Comparison of ENCODE assay signal across 14 cellular contexts in genomic region chr2:233399306-233400225, GRCh38. TPM values are rescaled to one million over a fixed set of nuclear protein-coding genes. Genes with fewer than 3 reads are reported as not detected.
DNase-seq lines count a peak whose midpoint lies in the region; ATAC-seq lines count a peak whose summit lies in the region.
"Had no signal": no experiment of that assay in that cellular context is flagged by ENCODE, and none has a peak within 500 bp of the region (broad histone marks: within the 10 kb centered on the region; RNA-seq: fewer than 3 reads in every experiment).

No MANE protein-coding gene starts in this region.

- DNase-seq in Kasumi-1 (lab: John Stamatoyannopoulos, UW) (peak; percentile 46 to 59), naive B cell (no peak), NCI-H446 treated with DMSO at 0.1 percent for 48 hours (lab: John Stamatoyannopoulos, UW) (no peak), NCI-H1694 (lab: John Stamatoyannopoulos, UW) (no peak), NCI-H1694 treated with DMSO at 0.1 percent for 48 hours (lab: John Stamatoyannopoulos, UW) (no peak)
- DNase-seq: activated CD4-positive, CD25-positive, alpha-beta regulatory T cell; colonic mucosa; mammary epithelial cell; MG63; small intestine had no signal

- no peaks in the 10 kb centered on the region for H3K27me3 ChIP-seq in BLaER1 treated with 17β-estradiol and CSF1 and Interleukin-3, amounts not matched to agents 10 nM and 100 nM
- H3K27me3 ChIP-seq: colonic mucosa, MG63 had no signal

- H3K27ac Mint-ChIP-seq in activated T-helper 17 cell treated with anti-CD3 and anti-CD28 coated beads, Interleukin-2, amount 50 U/mL, for 72 hours = peak overlapping the region; percentile 91
- H3K27ac Mint-ChIP-seq in naive B cell = peak overlapping the region; percentile 29 to 95 (median 91)

- H3K27ac ChIP-seq in BLaER1 treated with 17β-estradiol and CSF1 and Interleukin-3, amounts not matched to agents 10 nM and 100 nM = peak overlapping the region in 6 of 11 experiments; percentile 9 to 52 (median 25); a peak in 10 of 22 replicates
- H3K27ac ChIP-seq: C4-2B, colonic mucosa had no signal

- H3K9ac ChIP-seq in BLaER1 treated with 17β-estradiol and CSF1 and Interleukin-3, amounts not matched to agents 10 nM and 100 nM = peak overlapping the region in 4 of 11 experiments; percentile 1 to 31 (median 17); a peak in 7 of 22 replicates

- H3K4me3 ChIP-seq in BLaER1 treated with 17β-estradiol and CSF1 and Interleukin-3, amounts not matched to agents 10 nM and 100 nM = no peak overlapping the region
- H3K4me3 ChIP-seq: colonic mucosa, MG63 had no signal

- peak overlapping the region; percentile 43 to 74 (median 61) for H3K4me2 ChIP-seq in BLaER1 treated with 17β-estradiol and CSF1 and Interleukin-3, amounts not matched to agents 10 nM and 100 nM

- no peaks in the 10 kb centered on the region for H3K9me3 Mint-ChIP-seq in activated T-helper 17 cell treated with anti-CD3 and anti-CD28 coated beads, Interleukin-2, amount 50 U/mL, for 72 hours
- peaks cover 0 to 2% (median 0%) of the 10 kb centered on the region in 7 donors for H3K9me3 Mint-ChIP-seq in naive B cell

- H4K20me1 ChIP-seq in BLaER1 treated with 17β-estradiol and CSF1 and Interleukin-3, amounts not matched to agents 10 nM and 100 nM = peaks cover 5 to 97% (median 79%) of the 10 kb centered on the region in 11 experiments; a peak in 20 of 22 replicates

- peak overlapping the region; percentile 62 for H3K4me3 Mint-ChIP-seq in activated T-helper 17 cell treated with anti-CD3 and anti-CD28 coated beads, Interleukin-2, amount 50 U/mL, for 72 hours
- peak overlapping the region; percentile 13 to 83 (median 44) for H3K4me3 Mint-ChIP-seq in naive B cell

- H3K36me3 Mint-ChIP-seq in activated T-helper 17 cell treated with anti-CD3 and anti-CD28 coated beads, Interleukin-2, amount 50 U/mL, for 72 hours (ENCODE audit: low read depth) = peaks cover 36% of the 10 kb centered on the region
- peaks cover 11 to 14% of the 10 kb centered on the region in 2 donors for H3K36me3 Mint-ChIP-seq in naive B cell

- H3K4me1 Mint-ChIP-seq in activated T-helper 17 cell treated with anti-CD3 and anti-CD28 coated beads, Interleukin-2, amount 50 U/mL, for 72 hours = peaks cover 30% of the 10 kb centered on the region
- H3K4me1 Mint-ChIP-seq in naive B cell = peaks cover 46 to 87% (median 67%) of the 10 kb centered on the region in 3 donors

- H3K9me3 ChIP-seq in BLaER1 treated with 17β-estradiol and CSF1 and Interleukin-3, amounts not matched to agents 10 nM and 100 nM (replicated peaks in 1 of 11) = peaks cover 0 to 15% (median 0%) of the 10 kb centered on the region in 11 experiments; a peak in 3 of 22 replicates
- H3K9me3 ChIP-seq: colonic mucosa, MG63 had no signal

- H3K36me3 ChIP-seq in BLaER1 treated with 17β-estradiol and CSF1 and Interleukin-3, amounts not matched to agents 10 nM and 100 nM = peaks cover 46 to 97% (median 94%) of the 10 kb centered on the region in 11 experiments
- H3K36me3 ChIP-seq: colonic mucosa had no signal

- ATAC-seq in activated T-helper 17 cell treated with anti-CD3 and anti-CD28 coated beads, Interleukin-2, amount 50 U/mL, for 72 hours (replicated peaks) = peak; percentile 71
- ATAC-seq in naive B cell (ENCODE audit: low read depth in 2 of 2) (peak; percentile 43 to 45), GM21576 (IDR thresholded peaks at IDR 0.05; ENCODE audit: unreplicated experiment) (no peak)

- peaks cover 28 to 60% (median 46%) of the 10 kb centered on the region in 10 experiments for H3K4me1 ChIP-seq in BLaER1 treated with 17β-estradiol and CSF1 and Interleukin-3, amounts not matched to agents 10 nM and 100 nM
- H3K4me1 ChIP-seq: colonic mucosa had no signal

- H3K27me3 Mint-ChIP-seq in activated T-helper 17 cell treated with anti-CD3 and anti-CD28 coated beads, Interleukin-2, amount 50 U/mL, for 72 hours = no peaks in the 10 kb centered on the region
- no peaks in the 10 kb centered on the region for H3K27me3 Mint-ChIP-seq in naive B cell

RNA-seq across cellular contexts. Expression of gene DGKD, which starts 45.3 kb away (rescaled TPM):
- total RNA-seq in activated T-helper 17 cell treated with anti-CD3 and anti-CD28 coated beads, Interleukin-2, amount 50 U/mL, for 72 hours = 10 to 100 TPM; 34.6 to 59.6 TPM
- 100 to 1,000 TPM in 1 of 6 donors, 10 to 100 TPM in 5; 38.0 to 111 (median 67.7) TPM for polyA plus RNA-seq in naive B cell (ENCODE audit: low read depth in 6 of 6)

Comparison
In these comparisons a context has a peak if more than half of its experiments do, and no peak if none do; other contexts are left out.
1. DNase-seq: peak in Kasumi-1 (2 of 2); none in naive B cell (single experiment), NCI-H446 treated with DMSO at 0.1 percent for 48 hours (single experiment), NCI-H1694 (single experiment) and NCI-H1694 treated with DMSO at 0.1 percent for 48 hours (single experiment).